ENCODE assay signal across 9 cellular contexts in the genomic region with DNA sequence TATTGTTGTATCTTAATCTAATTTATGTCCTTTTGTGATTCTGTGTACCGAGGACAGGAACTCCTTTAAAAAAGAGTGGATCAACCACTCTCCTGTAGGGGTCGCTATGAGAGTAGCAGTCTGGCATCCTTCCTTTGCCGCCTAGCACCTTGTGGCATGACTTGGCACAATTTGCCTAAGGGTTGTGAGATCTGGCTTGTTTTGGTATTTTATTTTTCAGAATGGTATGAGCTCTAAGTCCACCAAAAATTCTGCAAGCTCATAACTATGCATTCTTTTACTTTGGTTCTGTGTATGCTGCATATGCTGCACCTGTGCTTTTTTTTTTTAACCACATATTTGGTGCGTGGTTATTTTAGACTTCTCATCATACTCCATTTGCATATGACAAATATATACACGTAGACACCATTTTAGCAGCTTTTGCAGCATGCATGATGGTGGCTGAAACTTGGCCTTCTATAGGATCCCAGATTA.
DNase-seq lines count a peak whose midpoint lies in the region; ATAC-seq and TF ChIP-seq lines count a peak whose summit lies in the region.
"Had no signal": no experiment of that assay in that cellular context is flagged by ENCODE, and none has a peak within 500 bp of the region (broad histone marks: within the 10 kb centered on the region; RNA-seq: fewer than 3 reads in every experiment).

No MANE protein-coding gene starts in this region.

- H3K4me1 Mint-ChIP-seq in osteocyte (ENCODE audit: unreplicated experiment) = peaks cover 69% of the 10 kb centered on the region
- H3K4me1 Mint-ChIP-seq: T-cell had no signal

- TF ChIP-seq POLR2A in prostate gland (IDR thresholded peaks at IDR 0.05) = no peak

- ATAC-seq in GM18873 (IDR thresholded peaks at IDR 0.05; ENCODE audit: low FRiP score, unreplicated experiment) = peak; percentile 56
- ATAC-seq in HG02970 (IDR thresholded peaks at IDR 0.05; ENCODE audit: low FRiP score, unreplicated experiment) = peak; percentile 65
- ATAC-seq: T-cell had no signal

- H3K4me1 ChIP-seq in BLaER1 (peaks cover 34% of the 10 kb centered on the region), prostate gland (replicated peaks) (peaks cover 9% of the 10 kb centered on the region)

- no peak overlapping the region; the same call in 1 of the 2 replicates for H3K4me3 ChIP-seq in BLaER1
- no peak overlapping the region for H3K4me3 ChIP-seq in prostate gland

- WGBS in prostate gland = 79% methylated on average over 5 of the region's 5 CpGs

- H3K9ac ChIP-seq in BLaER1 = no peak overlapping the region

- H3K9me3 Mint-ChIP-seq in osteocyte (ENCODE audit: unreplicated experiment) = no peaks in the 10 kb centered on the region
- H3K9me3 Mint-ChIP-seq: T-cell had no signal

- H3K4me3 Mint-ChIP-seq in osteocyte (ENCODE audit: unreplicated experiment) = no peak overlapping the region

- no peaks in the 10 kb centered on the region for H3K36me3 ChIP-seq in BLaER1
- H3K36me3 ChIP-seq in prostate gland = no peaks in the 10 kb centered on the region

- H4K20me1 ChIP-seq in BLaER1 = peaks cover 12% of the 10 kb centered on the region; the same call in 1 of the 2 replicates

- H3K27me3 ChIP-seq in BLaER1 = no peaks in the 10 kb centered on the region
- H3K27me3 ChIP-seq in prostate gland (replicated peaks; ENCODE audit: insufficient read depth) = no peaks in the 10 kb centered on the region

- H3K27ac ChIP-seq in BLaER1 (no peak overlapping the region), prostate gland (no peak overlapping the region)

- H3K27me3 Mint-ChIP-seq in osteocyte (ENCODE audit: unreplicated experiment) = no peaks in the 10 kb centered on the region
- H3K27me3 Mint-ChIP-seq: T-cell had no signal

- H3K36me3 Mint-ChIP-seq in osteocyte (ENCODE audit: unreplicated experiment) = peaks cover 12% of the 10 kb centered on the region
- H3K36me3 Mint-ChIP-seq: T-cell had no signal

- H3K4me2 ChIP-seq in BLaER1 = peak overlapping the region; percentile 72

- DNase-seq in NCI-H446 (lab: John Stamatoyannopoulos, UW) = peak; percentile 34 to 81
- DNase-seq in dermis blood vessel endothelial cell = peak; percentile 57
- no peak for DNase-seq in osteocyte (ENCODE audit: extremely low spot score, unreplicated experiment)
- no peak for DNase-seq in prostate gland (ENCODE audit: low spot score)
- no peak for DNase-seq in NCI-H510A (lab: John Stamatoyannopoulos, UW)

- intact Hi-C loops in prostate gland (cut with DNase I) = no loop called here

- peak; percentile 51 for TF ChIP-seq CTCF in osteocyte (IDR thresholded peaks at IDR 0.05)
- TF ChIP-seq CTCF in prostate gland (IDR thresholded peaks at IDR 0.05) = peak in 1 of 4 experiments; percentile 15

- peak overlapping the region; percentile 12 for H3K27ac Mint-ChIP-seq in osteocyte (ENCODE audit: unreplicated experiment)
- H3K27ac Mint-ChIP-seq: T-cell had no signal

- no peaks in the 10 kb centered on the region for H3K9me3 ChIP-seq in BLaER1
- no peaks in the 10 kb centered on the region for H3K9me3 ChIP-seq in prostate gland

Comparison
In these comparisons a context has a peak if more than half of its experiments do, and no peak if none do; other contexts are left out.
1. DNase-seq: peak in NCI-H446 (2 of 2) and dermis blood vessel endothelial cell (single experiment); none in osteocyte (single experiment), prostate gland (single experiment) and NCI-H510A (single experiment).